ENCODE assay signal across 2 cellular contexts in genomic region chr9:68804911-68805889, GRCh38.
TF ChIP-seq lines count a peak whose summit lies in the region.

No MANE protein-coding gene starts in this region.

TF ChIP-seq in WTC11, 78 proteins besides CTCF, POLR2A, EP300 and RAD21 (continued from another document and continues in another):
- no peak for TF ChIP-seq RORB (CRISPR knock-in tag; IDR thresholded peaks at IDR 0.05)
- no peak for TF ChIP-seq ATF2 (CRISPR knock-in tag; IDR thresholded peaks at IDR 0.05; ENCODE audit: borderline replicate concordance, low read depth)
- TF ChIP-seq SMAD4 (CRISPR knock-in tag; IDR thresholded peaks at IDR 0.05), result no peak
- TF ChIP-seq JUN (CRISPR knock-in tag; IDR thresholded peaks at IDR 0.05), result no peak
- TF ChIP-seq ZNF317 (CRISPR knock-in tag; IDR thresholded peaks at IDR 0.05; ENCODE audit: borderline replicate concordance, low read depth), result no peak
- no peak for TF ChIP-seq HMGA2 (CRISPR knock-in tag; IDR thresholded peaks at IDR 0.05)
- TF ChIP-seq AR (CRISPR knock-in tag; IDR thresholded peaks at IDR 0.05), result no peak
- TF ChIP-seq STAT6 (CRISPR knock-in tag; conservative IDR thresholded peaks at IDR 0.05; ENCODE audit: low read depth), result no peak
- no peak for TF ChIP-seq OVOL2 (CRISPR knock-in tag; IDR thresholded peaks at IDR 0.05; ENCODE audit: borderline replicate concordance)
- no peak for TF ChIP-seq ATF6 (CRISPR knock-in tag; IDR thresholded peaks at IDR 0.05)
- no peak for TF ChIP-seq NR2C2 (CRISPR knock-in tag; IDR thresholded peaks at IDR 0.05)
- no peak for TF ChIP-seq ZNF396 (CRISPR knock-in tag; IDR thresholded peaks at IDR 0.05; ENCODE audit: borderline replicate concordance)

TF ChIP-seq in HepG2, 621 proteins besides CTCF, POLR2A, EP300 and RAD21 (continued from another document):
- TF ChIP-seq ZMAT5 (CRISPR knock-in tag; IDR thresholded peaks at IDR 0.05; ENCODE audit: borderline replicate concordance, low read depth) (no peak), STAT6 (CRISPR knock-in tag; IDR thresholded peaks at IDR 0.05; ENCODE audit: borderline replicate concordance) (no peak), DR1 (CRISPR knock-in tag; IDR thresholded peaks at IDR 0.05) (no peak), ZNF317 (CRISPR knock-in tag; IDR thresholded peaks at IDR 0.05) (no peak), ZNF24 (IDR thresholded peaks at IDR 0.05) (no peak), HOXA5 (CRISPR knock-in tag; IDR thresholded peaks at IDR 0.05) (no peak), CREB3 (CRISPR knock-in tag; IDR thresholded peaks at IDR 0.05) (no peak)
